Comparison of ENCODE assay signal across 1 cellular context in the genomic region with DNA sequence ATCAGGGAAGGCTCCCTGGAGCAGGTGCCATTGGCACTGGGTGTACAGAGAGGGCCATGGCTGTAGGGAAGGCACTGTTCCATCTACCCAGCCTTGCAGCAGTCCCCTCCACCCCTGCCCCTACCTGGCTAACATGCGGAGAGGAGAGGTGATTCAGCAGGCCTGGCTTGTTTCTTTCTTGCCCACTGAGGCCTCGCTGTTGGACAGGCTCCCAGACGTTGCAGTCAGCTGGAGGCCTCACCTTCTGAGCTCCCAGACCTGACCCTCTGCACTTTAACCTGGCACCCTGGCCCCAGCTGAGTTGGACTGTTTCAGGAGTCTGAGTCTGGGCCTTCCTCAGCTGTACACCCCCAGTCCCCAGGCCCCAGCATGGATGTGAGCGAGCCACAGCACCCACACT.
TF ChIP-seq lines count a peak whose summit lies in the region.

No MANE protein-coding gene starts in this region.

TF ChIP-seq in IMR-90, 13 proteins besides CTCF, POLR2A, EP300 and RAD21 (continued from another document):
- TF ChIP-seq, protein P1, sequence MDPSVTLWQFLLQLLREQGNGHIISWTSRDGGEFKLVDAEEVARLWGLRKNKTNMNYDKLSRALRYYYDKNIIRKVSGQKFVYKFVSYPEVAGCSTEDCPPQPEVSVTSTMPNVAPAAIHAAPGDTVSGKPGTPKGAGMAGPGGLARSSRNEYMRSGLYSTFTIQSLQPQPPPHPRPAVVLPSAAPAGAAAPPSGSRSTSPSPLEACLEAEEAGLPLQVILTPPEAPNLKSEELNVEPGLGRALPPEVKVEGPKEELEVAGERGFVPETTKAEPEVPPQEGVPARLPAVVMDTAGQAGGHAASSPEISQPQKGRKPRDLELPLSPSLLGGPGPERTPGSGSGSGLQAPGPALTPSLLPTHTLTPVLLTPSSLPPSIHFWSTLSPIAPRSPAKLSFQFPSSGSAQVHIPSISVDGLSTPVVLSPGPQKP (IDR thresholded peaks at IDR 0.05; ENCODE audit: borderline replicate concordance, low read depth, low read length): no peak
- TF ChIP-seq BHLHE40 (IDR thresholded peaks at IDR 0.05; ENCODE audit: low read depth, low read length) (no peak), MAFK (IDR thresholded peaks at IDR 0.05; ENCODE audit: low read depth, low read length) (no peak), MXI1 (IDR thresholded peaks at IDR 0.05; ENCODE audit: borderline replicate concordance, low read depth, low read length) (no peak), FOS (IDR thresholded peaks at IDR 0.05; ENCODE audit: low read depth, low read length) (no peak), NFE2L2 (IDR thresholded peaks at IDR 0.05; ENCODE audit: low read depth, low read length) (no peak), CHD1 (IDR thresholded peaks at IDR 0.05; ENCODE audit: low read depth, low read length) (no peak), CEBPB (IDR thresholded peaks at IDR 0.05; ENCODE audit: low read depth, low read length) (no peak), SMC3 (IDR thresholded peaks at IDR 0.05; ENCODE audit: low read depth, low read length) (no peak), MAZ (IDR thresholded peaks at IDR 0.05; ENCODE audit: borderline replicate concordance, low read depth, low read length) (no peak), RFX5 (IDR thresholded peaks at IDR 0.05; ENCODE audit: low read depth, low read length) (no peak)
- TF ChIP-seq, protein P2, sequence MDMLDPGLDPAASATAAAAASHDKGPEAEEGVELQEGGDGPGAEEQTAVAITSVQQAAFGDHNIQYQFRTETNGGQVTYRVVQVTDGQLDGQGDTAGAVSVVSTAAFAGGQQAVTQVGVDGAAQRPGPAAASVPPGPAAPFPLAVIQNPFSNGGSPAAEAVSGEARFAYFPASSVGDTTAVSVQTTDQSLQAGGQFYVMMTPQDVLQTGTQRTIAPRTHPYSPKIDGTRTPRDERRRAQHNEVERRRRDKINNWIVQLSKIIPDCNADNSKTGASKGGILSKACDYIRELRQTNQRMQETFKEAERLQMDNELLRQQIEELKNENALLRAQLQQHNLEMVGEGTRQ (IDR thresholded peaks at IDR 0.05; ENCODE audit: low read depth, low read length): no peak
TF ChIP-seq in IMR-90: peak in this region for 0.
